In genomic region chr2:146295080-146295670, GRCh38 we compare ENCODE assay signal across 19 cellular contexts.
DNase-seq lines count a peak whose midpoint lies in the region; ATAC-seq, FAIRE-seq and TF ChIP-seq lines count a peak whose summit lies in the region.
"Had no signal": no experiment of that assay in that cellular context is flagged by ENCODE, and none has a peak within 500 bp of the region (broad histone marks: within the 10 kb centered on the region; RNA-seq: fewer than 3 reads in every experiment).

No MANE protein-coding gene starts in this region.

- H3K4me2 ChIP-seq in PC-3 (ENCODE audit: low read length) = no peak overlapping the region
- H3K4me2 ChIP-seq: KMS-11 had no signal

- CTCF ChIA-PET in PC-3 (lab: Charles Lee) = no interaction called here

- BruUV-seq in PC-3 (replicated peaks; lab: Mats Ljungman, UMichigan) = no TSS peak

- no peak for TF ChIP-seq CTCF in PC-3 (conservative IDR thresholded peaks at IDR 0.05; ENCODE audit: low read depth, low read length)
- no peak for TF ChIP-seq CTCF in bronchial epithelial cell (IDR thresholded peaks at IDR 0.05; ENCODE audit: insufficient read depth, low read length, severe bottlenecking)

- H3K4me3 ChIP-seq in PC-3 (ENCODE audit: low read length) (no peak overlapping the region), bronchial epithelial cell (ENCODE audit: low read depth, low read length) (no peak overlapping the region)
- H3K4me3 ChIP-seq: adrenal gland, uterus had no signal

- H3K27me3 ChIP-seq in PC-3 (ENCODE audit: low read length) (no peaks in the 10 kb centered on the region), bronchial epithelial cell (ENCODE audit: control insufficient read depth, insufficient read depth, low read length) (no peaks in the 10 kb centered on the region)
- H3K27me3 ChIP-seq: adrenal gland, uterus had no signal

- intact Hi-C loops in PC-3 (cut with micrococcal nuclease) = no loop called here

- H3K9me3 ChIP-seq in PC-3 (ENCODE audit: low read length) = peaks cover 6% of the 10 kb centered on the region; the same call in 1 of the 2 replicates
- H3K9me3 ChIP-seq: adrenal gland, uterus had no signal

- no peaks in the 10 kb centered on the region for H3K79me2 ChIP-seq in PC-3 (ENCODE audit: low read length)

- H3K4me1 ChIP-seq in PC-3 (ENCODE audit: insufficient read depth, low read length) = no peaks in the 10 kb centered on the region
- H3K4me1 ChIP-seq: adrenal gland, uterus had no signal

- in situ Hi-C loops in Caki2 (cut with HindIII; ENCODE audit: low pct_unique_long_range_greater_than_20kb, low sequenced_read_pairs) = no loop called here

- ATAC-seq in PC-3 (no peak), GM19455 (IDR thresholded peaks at IDR 0.05; ENCODE audit: unreplicated experiment) (no peak)
- ATAC-seq: activated CD4-positive, alpha-beta T cell treated with anti-CD3 and anti-CD28 coated beads for 36 hours; effector memory CD8-positive, alpha-beta T cell; natural killer cell had no signal

- H3K9me2 ChIP-seq in PC-3 (replicated peaks; ENCODE audit: low read length) = no peaks in the 10 kb centered on the region

- H2AFZ ChIP-seq in PC-3 (ENCODE audit: low read length) = no peak overlapping the region

- no peaks in the 10 kb centered on the region for H4K20me1 ChIP-seq in PC-3 (ENCODE audit: low read length)

- no peak for FAIRE-seq in bronchial epithelial cell (lab: Jason Lieb, UNC)

- H3K36me3 ChIP-seq in PC-3 (ENCODE audit: low read depth, low read length) (no peaks in the 10 kb centered on the region; the same call in 1 of the 2 replicates), bronchial epithelial cell (ENCODE audit: control insufficient read depth, insufficient read depth, low read length) (no peaks in the 10 kb centered on the region)
- H3K36me3 ChIP-seq: adrenal gland, uterus had no signal

- DNase-seq in Caki2 (ENCODE audit: low read depth) (peak; percentile 7), HT-29 (ENCODE audit: low spot score) (peak; percentile 1), PC-3 (peak; percentile 3), bronchial epithelial cell (ENCODE audit: low read depth) (peak; percentile 10), DMS153 treated with DMSO at 0.1 percent for 48 hours (lab: John Stamatoyannopoulos, UW; ENCODE audit: unreplicated experiment) (no peak), EL (no peak)
- DNase-seq in activated CD4-positive, alpha-beta T cell treated with anti-CD3 and anti-CD28 coated beads for 48 hours = no peak
- DNase-seq: activated CD4-positive, alpha-beta T cell treated with anti-CD3 and anti-CD28 coated beads for 36 hours; activated effector memory CD4-positive, alpha-beta T cell treated with Interleukin-2 at 50 U/mL for 16 hours; adrenal gland; effector memory CD8-positive, alpha-beta T cell; hippocampal formation; mammary epithelial cell; natural killer cell; SIG-M5; T-helper 2 cell; uterus had no signal

- POLR2A ChIA-PET in PC-3 (lab: Charles Lee; ENCODE audit: unreplicated experiment) = interaction anchor here (0.7 kb wide), 1 partner anchor 131 kb away, joined by 3 read pairs; no protein-coding TSS in a partner anchor

- no peak overlapping the region for H3K27ac ChIP-seq in PC-3 (ENCODE audit: low read length)
- H3K27ac ChIP-seq: adrenal gland, KMS-11, uterus had no signal

- no peak overlapping the region for H3K9ac ChIP-seq in PC-3 (ENCODE audit: low read length)
- H3K9ac ChIP-seq: KMS-11 had no signal

- H3F3A ChIP-seq in PC-3 (ENCODE audit: low read length, unreplicated experiment) = no peaks in the 10 kb centered on the region

Comparison
In these comparisons a context has a peak if more than half of its experiments do, and no peak if none do; other contexts are left out.
1. DNase-seq: peak in Caki2 (single experiment), HT-29 (single experiment), PC-3 (single experiment) and bronchial epithelial cell (single experiment); none in DMS153 treated with DMSO at 0.1 percent for 48 hours (single experiment), EL (single experiment) and activated CD4-positive, alpha-beta T cell treated with anti-CD3 and anti-CD28 coated beads for 48 hours (single experiment).